ENCODE assay signal across 8 cellular contexts in the genomic region with DNA sequence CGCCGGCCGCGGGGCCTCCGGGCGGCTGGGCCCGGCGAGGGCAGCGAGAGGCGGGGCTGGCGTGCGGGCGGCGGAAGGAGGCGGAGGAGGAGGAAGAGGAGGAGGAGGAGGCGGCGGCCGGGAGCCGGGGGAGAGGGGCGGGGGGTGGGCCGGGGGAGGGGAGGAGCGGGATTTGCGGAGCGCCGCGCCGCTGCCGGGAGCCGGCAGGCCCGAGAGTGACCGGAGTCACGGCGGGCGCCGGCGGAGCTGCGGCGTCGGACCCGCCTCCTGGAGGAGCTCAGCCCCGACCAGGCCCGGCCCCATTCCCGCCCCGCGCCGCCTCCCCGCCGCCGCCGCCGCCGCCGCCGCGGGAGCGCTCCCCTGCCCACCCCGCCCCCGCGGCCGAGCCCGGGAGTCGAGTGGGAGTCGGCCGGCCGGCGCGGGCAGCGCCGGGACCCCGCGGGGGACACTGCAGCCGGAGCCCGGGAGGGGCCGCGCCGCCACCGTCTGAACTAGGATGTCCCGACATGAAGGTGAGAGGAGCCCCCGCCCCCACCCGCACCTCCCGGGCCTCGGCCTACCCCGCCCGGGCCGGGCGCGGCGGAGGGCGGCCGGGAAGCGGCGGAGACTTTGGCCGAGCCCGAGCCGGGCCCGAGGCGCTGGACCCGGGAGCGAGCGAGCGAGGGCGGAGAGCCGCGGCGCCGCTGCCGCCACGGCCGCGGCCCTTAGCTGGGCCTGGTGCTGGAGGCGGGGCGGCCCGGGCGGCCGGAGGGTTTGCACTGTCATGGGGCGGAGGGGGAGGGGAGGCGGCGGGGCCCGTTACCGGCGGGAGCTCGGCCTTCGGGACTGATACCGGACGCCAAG. TPM values are rescaled to one million over a fixed set of nuclear protein-coding genes. Genes with fewer than 3 reads are reported as not detected.
A peak's percentile ranks its signal among the peaks of the same experiment; 100 is the strongest.
DNase-seq lines count a peak whose midpoint lies in the region; ATAC-seq, FAIRE-seq and TF ChIP-seq lines count a peak whose summit lies in the region.

A gene (plus strand): TSS at position 206 of the 843 bp plus-strand sequence. CDS start 291 bp downstream, at position 497.

- peak within 1 kb of the TSS; percentile 98 to 99 (median 99) for H3K4me3 Mint-ChIP-seq in T-cell

- H3K9me3 ChIP-seq in pancreas (no peaks in the 10 kb centered on the region), thyroid gland (no peaks in the 10 kb centered on the region)

- H3K36me3 ChIP-seq in pancreas, result no peaks in the 10 kb centered on the region
- H3K36me3 ChIP-seq in thyroid gland, result no peaks in the 10 kb centered on the region

- H3K4me3 ChIP-seq in pancreas, result peak within 1 kb of the TSS; percentile 63 to 91 (median 75)
- H3K4me3 ChIP-seq in thyroid gland (replicated peaks in 1 of 3), result peak within 1 kb of the TSS; percentile 49 to 82 (median 70)

- peak within 1 kb of the TSS; percentile 98 to 99 for H3K27ac Mint-ChIP-seq in T-cell

- POLR2A ChIA-PET in T-cell (lab: Charles Lee), result interaction anchor here in 1 of 2 donors (0.6 to 0.7 kb wide), 3 partner anchors 31 to 444 kb away, joined by 3 to 4 read pairs (median 3); no protein-coding TSS in a partner anchor

- H3K36me3 Mint-ChIP-seq in T-cell, result peaks cover 7% of the 10 kb centered on the region

- H3K27me3 Mint-ChIP-seq in T-cell, result no peaks in the 10 kb centered on the region

- intact Hi-C loops in Right ventricle myocardium superior (cut with DNase I) (no loop called here), pancreas (cut with DNase I) (no loop called here), thyroid gland (cut with DNase I) (no loop called here)

- TF ChIP-seq CTCF in pancreas (IDR thresholded peaks at IDR 0.05) (no peak), thyroid gland (IDR thresholded peaks at IDR 0.05) (no peak)

- peak; percentile 71 for DNase-seq in DMS53 treated with DMSO at 0.1 percent for 48 hours (lab: John Stamatoyannopoulos, UW; ENCODE audit: unreplicated experiment)
- DNase-seq in HuH-7 (ENCODE audit: low spot score), result peak; percentile 80
- peak; percentile 20 to 68 (median 52) for DNase-seq in T-cell
- DNase-seq in activated naive CD8-positive, alpha-beta T cell treated with anti-CD3 and anti-CD28 coated beads, Interleukin-2, amount 50 U/mL, for 16 hours (ENCODE audit: low read depth, low spot score), result peak; percentile 49
- DNase-seq in Right ventricle myocardium superior, result peak; percentile 85
- peak; percentile 79 to 92 (median 88) for DNase-seq in pancreas
- peak; percentile 75 to 77 for DNase-seq in thyroid gland

- no peak for FAIRE-seq in pancreas (lab: Jason Lieb, UNC)

- no peaks in the 10 kb centered on the region for H3K9me3 Mint-ChIP-seq in T-cell

- peak; percentile 48 for ATAC-seq in GM21447 (IDR thresholded peaks at IDR 0.05; ENCODE audit: unreplicated experiment)
- peak; percentile 63 to 67 (median 63) for ATAC-seq in T-cell (replicated peaks in 1 of 4)
- ATAC-seq in Right ventricle myocardium superior (ENCODE audit: poor library complexity), result peak; percentile 80
- peak; percentile 64 to 72 (median 68) for ATAC-seq in pancreas

- peaks cover 60 to 67% (median 64%) of the 10 kb centered on the region in 3 donors for H3K4me1 Mint-ChIP-seq in T-cell

- WGBS in pancreas, 2 donors, result 1% methylated on average over 41 to 120 of the region's 125 CpGs
- WGBS in thyroid gland, 2 donors, result 0 to 1% methylated on average over 28 to 29 of the region's 125 CpGs

- CTCF ChIA-PET in T-cell (lab: Charles Lee), result interaction anchor here in 1 of 2 donors (0.6 to 2.6 kb wide), 4 partner anchors 25 to 46 kb away, joined by 3 to 14 read pairs (median 8); no protein-coding TSS in a partner anchor

- peaks cover 5 to 38% (median 27%) of the 10 kb centered on the region in 3 donors for H3K4me1 ChIP-seq in pancreas
- peaks cover 40 to 43% of the 10 kb centered on the region in 2 donors for H3K4me1 ChIP-seq in thyroid gland

- H3K27ac ChIP-seq in pancreas (peak within 1 kb of the TSS; percentile 93 to 97 (median 94)), thyroid gland (peak within 1 kb of the TSS; percentile 96 to 97 (median 96))

- TF ChIP-seq POLR2A in thyroid gland (IDR thresholded peaks at IDR 0.05), result peak in 1 of 2 donors; percentile 33

- H3K27me3 ChIP-seq in pancreas, result no peaks in the 10 kb centered on the region
- no peaks in the 10 kb centered on the region for H3K27me3 ChIP-seq in thyroid gland

RNA-seq across cellular contexts. Expression of the gene that starts here (rescaled TPM):
- total RNA-seq in T-cell (10 to 100 TPM; 56.7 to 62.5 (median 60.3) TPM), Right ventricle myocardium superior (83.3 TPM), pancreas (100 to 1,000 TPM in 1 of 6 donors, 10 to 100 TPM in 5; 58.1 to 102 (median 82.3) TPM), thyroid gland (10 to 100 TPM; 39.6 to 44.5 (median 41.3) TPM)
- 10 to 100 TPM in 1 of 2 donors, 1 to 10 TPM in 1; 9.9 to 31.1 TPM for polyA plus RNA-seq in pancreas

Comparison
In these comparisons a context has a peak if more than half of its experiments do, and no peak if none do; other contexts are left out.
1. Peak in every context shown above with its lines: DNase-seq, ATAC-seq, H3K4me3 ChIP-seq and H3K27ac ChIP-seq.